Comparison of ENCODE assay signal across 8 cellular contexts in genomic region chr11:96075532-96075959, GRCh38.
DNase-seq lines count a peak whose midpoint lies in the region; ATAC-seq and TF ChIP-seq lines count a peak whose summit lies in the region.

No MANE protein-coding gene starts in this region.

- in situ Hi-C loops in transverse colon (cut with MboI; ENCODE audit: low pct_ligation_motif_present in 1 of 4, low pct_unique_long_range_greater_than_20kb in 1 of 4, low sequenced_read_pairs in 3 of 4) = no loop called here

- intact Hi-C loops in transverse colon (cut with DNase I; ENCODE audit: low total_unique reads) = no loop called here

- H3K27me3 Mint-ChIP-seq in CD4-positive, CD25-positive, alpha-beta regulatory T cell = no peaks in the 10 kb centered on the region
- H3K27me3 Mint-ChIP-seq in endothelial cell (ENCODE audit: unreplicated experiment) = peaks cover 2% of the 10 kb centered on the region

- H3K27ac Mint-ChIP-seq in CD4-positive, CD25-positive, alpha-beta regulatory T cell = peak overlapping the region; percentile 65 to 84 (median 72)
- H3K27ac Mint-ChIP-seq in endothelial cell (ENCODE audit: unreplicated experiment) = peak overlapping the region; percentile 22

- no peaks in the 10 kb centered on the region for H3K9me3 ChIP-seq in CD4-positive, CD25-positive, alpha-beta regulatory T cell (ENCODE audit: control insufficient read depth in 2 of 2, low read length in 2 of 2)
- no peaks in the 10 kb centered on the region for H3K9me3 ChIP-seq in transverse colon
- H3K9me3 ChIP-seq in effector memory CD4-positive, alpha-beta T cell (ENCODE audit: control insufficient read depth, low read length) = no peaks in the 10 kb centered on the region

- H3K4me1 ChIP-seq in CD4-positive, CD25-positive, alpha-beta regulatory T cell (ENCODE audit: control insufficient read depth, insufficient read depth, low read length, poor library complexity, severe bottlenecking) = no peaks in the 10 kb centered on the region
- H3K4me1 ChIP-seq in transverse colon = peaks cover 4 to 13% (median 8%) of the 10 kb centered on the region in 4 donors
- no peaks in the 10 kb centered on the region for H3K4me1 ChIP-seq in effector memory CD4-positive, alpha-beta T cell (ENCODE audit: control insufficient read depth, insufficient read depth, low read length, poor library complexity, severe bottlenecking)

- TF ChIP-seq POLR2A in transverse colon (IDR thresholded peaks at IDR 0.05) = no peak

- H3K27ac ChIP-seq in CD4-positive, CD25-positive, alpha-beta regulatory T cell (ENCODE audit: insufficient read depth, low read length, poor library complexity, severe bottlenecking) = no peak overlapping the region
- H3K27ac ChIP-seq in transverse colon = no peak overlapping the region
- H3K27ac ChIP-seq in effector memory CD4-positive, alpha-beta T cell (ENCODE audit: insufficient read depth, low read length, poor library complexity, severe bottlenecking) = no peak overlapping the region

- no peak overlapping the region for H3K4me3 ChIP-seq in CD4-positive, CD25-positive, alpha-beta regulatory T cell (ENCODE audit: low read depth, low read length)
- H3K4me3 ChIP-seq in transverse colon = no peak overlapping the region
- no peak overlapping the region for H3K4me3 ChIP-seq in effector memory CD4-positive, alpha-beta T cell (ENCODE audit: insufficient read depth, low read depth, low read length, poor library complexity, severe bottlenecking)

- WGBS in transverse colon (ENCODE audit: low coverage in 1 of 2), 2 donors = 76 to 77% methylated on average over 5 of the region's 5 CpGs

- no peak for DNase-seq in CD4-positive, CD25-positive, alpha-beta regulatory T cell
- DNase-seq in endothelial cell (ENCODE audit: low spot score) (no peak), transverse colon (no peak), midbrain (lab: John Stamatoyannopoulos, UW) (no peak), NCI-H524 treated with DMSO at 0.1 percent for 48 hours (lab: John Stamatoyannopoulos, UW) (no peak)
- no peak for DNase-seq in effector memory CD4-positive, alpha-beta T cell

- peaks cover 26% of the 10 kb centered on the region for H3K36me3 Mint-ChIP-seq in CD4-positive, CD25-positive, alpha-beta regulatory T cell
- no peaks in the 10 kb centered on the region for H3K36me3 Mint-ChIP-seq in endothelial cell (ENCODE audit: low read depth, unreplicated experiment)

- peaks cover 10 to 56% (median 38%) of the 10 kb centered on the region in 4 donors for H3K4me1 Mint-ChIP-seq in CD4-positive, CD25-positive, alpha-beta regulatory T cell
- peaks cover 23% of the 10 kb centered on the region for H3K4me1 Mint-ChIP-seq in endothelial cell (ENCODE audit: unreplicated experiment)

- H3K9me3 Mint-ChIP-seq in CD4-positive, CD25-positive, alpha-beta regulatory T cell = no peaks in the 10 kb centered on the region
- H3K9me3 Mint-ChIP-seq in endothelial cell (ENCODE audit: unreplicated experiment) = no peaks in the 10 kb centered on the region

- H3K36me3 ChIP-seq in CD4-positive, CD25-positive, alpha-beta regulatory T cell (ENCODE audit: control insufficient read depth, insufficient read depth, low read length) = peaks cover 10% of the 10 kb centered on the region
- no peaks in the 10 kb centered on the region for H3K36me3 ChIP-seq in transverse colon
- no peaks in the 10 kb centered on the region for H3K36me3 ChIP-seq in effector memory CD4-positive, alpha-beta T cell (ENCODE audit: control insufficient read depth, insufficient read depth, low read length)

- TF ChIP-seq EP300 in transverse colon (IDR thresholded peaks at IDR 0.05; ENCODE audit: low read depth) = no peak

- H3K4me3 Mint-ChIP-seq in CD4-positive, CD25-positive, alpha-beta regulatory T cell = peak overlapping the region in 1 of 4 donors; percentile 59
- H3K4me3 Mint-ChIP-seq in endothelial cell (ENCODE audit: unreplicated experiment) = no peak overlapping the region

- H3K27me3 ChIP-seq in CD4-positive, CD25-positive, alpha-beta regulatory T cell (ENCODE audit: control insufficient read depth, insufficient read depth, low read length) = no peaks in the 10 kb centered on the region
- no peaks in the 10 kb centered on the region for H3K27me3 ChIP-seq in transverse colon
- H3K27me3 ChIP-seq in effector memory CD4-positive, alpha-beta T cell (replicated peaks; ENCODE audit: control insufficient read depth, insufficient read depth, low read length, poor library complexity, severe bottlenecking) = no peaks in the 10 kb centered on the region

- ATAC-seq in CD4-positive, CD25-positive, alpha-beta regulatory T cell (ENCODE audit: low read depth in 2 of 2) = peak; percentile 37 to 49
- ATAC-seq in GM19395 (IDR thresholded peaks at IDR 0.05; ENCODE audit: unreplicated experiment) (peak; percentile 72), HG03196 (IDR thresholded peaks at IDR 0.05; ENCODE audit: unreplicated experiment) (peak; percentile 80)

- TF ChIP-seq CTCF in endothelial cell (IDR thresholded peaks at IDR 0.05; ENCODE audit: unreplicated experiment) (no peak), transverse colon (IDR thresholded peaks at IDR 0.05) (no peak)
